Comparison of ENCODE assay signal across 8 cellular contexts in the genomic region with DNA sequence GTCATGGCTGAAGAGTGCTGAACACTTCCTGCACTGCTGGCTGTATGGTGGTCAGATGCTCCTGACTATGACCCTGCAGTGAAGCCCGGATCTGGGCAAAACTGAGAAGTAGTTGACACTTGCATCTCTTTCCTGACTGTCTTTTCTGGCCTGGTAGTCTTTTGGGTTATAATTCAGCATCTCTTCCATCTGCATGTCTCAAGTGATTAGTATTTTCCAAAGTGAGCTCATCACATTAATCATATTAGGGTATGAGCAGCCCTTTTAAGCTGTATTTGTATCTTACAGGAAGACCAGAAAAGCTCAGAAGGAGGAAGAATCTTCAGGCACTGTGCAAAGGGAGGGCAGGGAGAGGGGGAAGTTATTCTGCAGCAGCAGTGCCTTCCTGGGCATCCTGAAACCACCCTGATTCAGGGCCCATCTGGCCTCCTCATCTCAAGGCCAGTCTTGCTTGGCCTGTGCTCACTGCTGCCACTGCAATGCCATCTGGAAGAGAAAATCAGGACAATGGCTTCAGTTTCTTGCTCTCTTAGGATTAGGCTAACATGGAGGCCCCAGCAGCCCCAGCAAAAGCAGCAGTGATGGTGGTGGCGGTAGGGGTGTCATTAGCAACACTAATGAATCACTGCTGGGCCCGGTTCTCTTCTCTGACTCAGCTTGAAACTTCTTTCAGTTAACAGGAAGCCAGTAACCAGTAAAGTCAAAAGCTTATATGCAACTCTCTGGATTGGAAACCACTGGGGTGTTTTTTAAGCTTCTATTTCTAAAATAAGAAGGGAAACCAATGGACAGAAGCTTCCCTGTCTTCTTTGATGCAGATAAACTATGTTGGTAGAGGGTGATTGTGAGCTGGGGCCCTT.
DNase-seq lines count a peak whose midpoint lies in the region; ATAC-seq, FAIRE-seq and TF ChIP-seq lines count a peak whose summit lies in the region.

No MANE protein-coding gene starts in this region.

- H3K27ac ChIP-seq in lung (ENCODE audit: low read depth in 1 of 2, low read length in 1 of 2) = peak overlapping the region; percentile 52 to 78

- H3K4me1 ChIP-seq in lung (ENCODE audit: control insufficient read depth in 2 of 2, insufficient read depth in 2 of 2, low read length in 2 of 2) = peaks cover 6 to 12% of the 10 kb centered on the region in 2 donors

- ATAC-seq in GM21390 (IDR thresholded peaks at IDR 0.05; ENCODE audit: unreplicated experiment) (peak; percentile 95), lung (ENCODE audit: insufficient read depth, low FRiP score) (peak; percentile 38)
- peak; percentile 95 for ATAC-seq in central memory CD8-positive, alpha-beta T cell (replicated peaks; ENCODE audit: extremely low read depth, poor library complexity, severe bottlenecking)

- TF ChIP-seq CTCF in WI38 (IDR thresholded peaks at IDR 0.05; ENCODE audit: low read depth, low read length) = no peak
- TF ChIP-seq CTCF in lung (IDR thresholded peaks at IDR 0.05; ENCODE audit: control extremely low read depth, extremely low read depth) = no peak
- TF ChIP-seq CTCF in D721Med (IDR thresholded peaks at IDR 0.05; ENCODE audit: insufficient read depth, missing control alignments) = no peak

- H3K9me3 Mint-ChIP-seq in central memory CD8-positive, alpha-beta T cell = no peaks in the 10 kb centered on the region

- no peaks in the 10 kb centered on the region for H3K27me3 ChIP-seq in lung (ENCODE audit: control insufficient read depth, insufficient read depth)

- H3K27ac Mint-ChIP-seq in central memory CD8-positive, alpha-beta T cell (ENCODE audit: low read depth) = peak overlapping the region; percentile 86

- no peaks in the 10 kb centered on the region for H3K9me3 ChIP-seq in lung (ENCODE audit: control insufficient read depth in 2 of 2, insufficient read depth in 1 of 2, low read length in 1 of 2)

- peak overlapping the region; percentile 4; the same call in 1 of the 2 replicates for H3K4me3 ChIP-seq in WI38 (ENCODE audit: low read depth, low read length)
- no peak overlapping the region for H3K4me3 ChIP-seq in lung

- DNase-seq in Daoy (ENCODE audit: low read depth) (peak; percentile 89), HS-5 (ENCODE audit: low read depth) (peak; percentile 88), lung (ENCODE audit: low spot score) (no peak), D721Med (ENCODE audit: insufficient read length, low spot score) (no peak)
- peak in 1 of 2 donors; percentile 27 for DNase-seq in central memory CD8-positive, alpha-beta T cell (ENCODE audit: low spot score in 2 of 2)
- DNase-seq in stimulated activated CD8-positive, alpha-beta memory T cell treated with anti-CD3 and anti-CD28 coated beads, Interleukin-15, amount 100 ng/mL, for 48 hours (ENCODE audit: low read depth in 2 of 2) = peak; percentile 65 to 66

- no peaks in the 10 kb centered on the region for H3K36me3 ChIP-seq in lung (ENCODE audit: control insufficient read depth in 2 of 2, insufficient read depth in 2 of 2, low read length in 2 of 2)

- no peaks in the 10 kb centered on the region for H3K27me3 Mint-ChIP-seq in central memory CD8-positive, alpha-beta T cell

- H3K36me3 Mint-ChIP-seq in central memory CD8-positive, alpha-beta T cell (ENCODE audit: insufficient read depth) = no peaks in the 10 kb centered on the region

- no peak for FAIRE-seq in D721Med (lab: Jason Lieb, UNC)

- H3K4me3 Mint-ChIP-seq in central memory CD8-positive, alpha-beta T cell = peak overlapping the region; percentile 39

- 19 to 28% methylated on average over 3 of the region's 3 CpGs for WGBS in lung, 2 donors

- peaks cover 32% of the 10 kb centered on the region for H3K4me1 Mint-ChIP-seq in central memory CD8-positive, alpha-beta T cell

Comparison
In these comparisons a context has a peak if more than half of its experiments do, and no peak if none do; other contexts are left out.
1. DNase-seq: peak in Daoy (single experiment), HS-5 (single experiment) and stimulated activated CD8-positive, alpha-beta memory T cell treated with anti-CD3 and anti-CD28 coated beads, Interleukin-15, amount 100 ng/mL, for 48 hours (2 of 2); none in lung (single experiment) and D721Med (single experiment).
2. ATAC-seq: peak in every context shown above with its lines; median percentile 95 in GM21390; 95 in central memory CD8-positive, alpha-beta T cell; 38 in lung.